23 cellular contexts compared by ENCODE assay signal in the genomic region with DNA sequence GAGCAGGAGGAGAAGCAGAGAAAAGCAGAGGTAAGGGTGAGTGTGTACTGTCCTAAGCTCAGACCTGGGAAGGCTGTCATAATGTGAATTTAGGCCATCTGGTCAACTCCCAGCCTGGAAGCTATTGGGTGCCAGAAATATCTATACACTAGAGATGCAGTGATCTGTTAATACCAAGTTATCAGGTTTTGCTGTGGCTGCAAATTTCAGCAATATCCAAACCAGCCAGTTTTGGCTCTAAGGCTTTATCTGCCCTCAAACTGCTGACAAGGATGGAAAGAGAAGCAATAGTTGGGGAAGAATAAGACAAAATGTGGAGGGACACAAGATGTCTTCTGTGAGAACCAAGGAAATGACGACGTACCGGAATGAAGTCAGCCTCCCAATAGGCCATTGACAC.
A peak's percentile ranks its signal among the peaks of the same experiment; 100 is the strongest.
DNase-seq lines count a peak whose midpoint lies in the region; ATAC-seq, FAIRE-seq and TF ChIP-seq lines count a peak whose summit lies in the region.
"Had no signal": no experiment of that assay in that cellular context is flagged by ENCODE, and none has a peak within 500 bp of the region (broad histone marks: within the 10 kb centered on the region; RNA-seq: fewer than 3 reads in every experiment).

No MANE protein-coding gene starts in this region.

- POLR2A ChIA-PET in Caco-2 (lab: Charles Lee) (no interaction called here), IMR-90 (lab: Charles Lee; ENCODE audit: unreplicated experiment) (no interaction called here)

- H3K4me3 ChIP-seq in Caco-2 (ENCODE audit: low read depth, low read length) (no peak overlapping the region), IMR-90 (ENCODE audit: insufficient read depth, low read depth, low read length) (no peak overlapping the region)

- H4K5ac ChIP-seq in IMR-90 (ENCODE audit: low read depth, low read length) = no peak overlapping the region

- H2AK9ac ChIP-seq in IMR-90 (replicated peaks; ENCODE audit: low read depth, low read length, poor library complexity) = no peak overlapping the region

- H2AK5ac ChIP-seq in IMR-90 (ENCODE audit: low read depth, low read length) = no peak overlapping the region

- H3K4ac ChIP-seq in IMR-90 (ENCODE audit: low read depth, low read length) = no peak overlapping the region

- intact Hi-C loops in Caco-2 (cut with micrococcal nuclease; ENCODE audit: unreplicated experiment) (no loop called here), IMR-90 (cut with micrococcal nuclease) (no loop called here)

- in situ Hi-C loops in IMR-90 (cut with MboI; ENCODE audit: low sequenced_read_pairs) = no loop called here

- no peak overlapping the region for H2AFZ ChIP-seq in IMR-90 (replicated peaks; ENCODE audit: low read length, poor library complexity)

- H2BK120ac ChIP-seq in IMR-90 (ENCODE audit: low read depth, low read length) = no peak overlapping the region

- H3K9ac ChIP-seq in IMR-90 (ENCODE audit: low read depth, low read length) = no peak overlapping the region

- dilution Hi-C loops in IMR-90 (cut with HindIII; ENCODE audit: low sequenced_read_pairs, unreplicated experiment) = no loop called here

- FAIRE-seq in GM12892 (lab: Jason Lieb, UNC) = no peak
- FAIRE-seq: A204.1, G401.6, GM12891, GM18507 had no signal

- H3K18ac ChIP-seq in IMR-90 (ENCODE audit: low read depth, low read length) = no peak overlapping the region

- DNase-seq in Caco-2 (no peak), IMR-90 (no peak), nephron progenitor cell (no peak), progenitor cell of endocrine pancreas (ENCODE audit: low spot score, unreplicated experiment) (no peak), erythroblast (lab: John Stamatoyannopoulos, UW) (no peak), GM12892 (ENCODE audit: insufficient read length) (no peak)
- DNase-seq: AML-193; CD4-positive, alpha-beta T cell; DND-41; EL; GOT3; H7; HFFc6; KG1 had no signal

- no peak for TF ChIP-seq POLR2A in IMR-90 (IDR thresholded peaks at IDR 0.05; ENCODE audit: low read depth, low read length)
- no peak for TF ChIP-seq POLR2A in erythroblast (IDR thresholded peaks at IDR 0.05; ENCODE audit: low read length)
- no peak for TF ChIP-seq POLR2A in GM12892 (IDR thresholded peaks at IDR 0.05; ENCODE audit: low read depth, low read length)

- H3K9me3 Mint-ChIP-seq in Caco-2 (ENCODE audit: unreplicated experiment) = no peaks in the 10 kb centered on the region
- H3K9me3 Mint-ChIP-seq in nephron progenitor cell = no peaks in the 10 kb centered on the region
- no peaks in the 10 kb centered on the region for H3K9me3 Mint-ChIP-seq in progenitor cell of endocrine pancreas (ENCODE audit: low read depth)
- H3K9me3 Mint-ChIP-seq: CD4-positive, alpha-beta T cell; HFFc6; IgD-negative memory B cell had no signal

- no peaks in the 10 kb centered on the region for H4K20me1 ChIP-seq in IMR-90 (ENCODE audit: insufficient read depth, low read length)

- H2BK15ac ChIP-seq in IMR-90 (ENCODE audit: low read depth, low read length) = no peak overlapping the region

- H3K27ac ChIP-seq in IMR-90 (ENCODE audit: insufficient read depth, low read length) = no peak overlapping the region
- H3K27ac ChIP-seq: C4-2B, HL-60 had no signal

- CTCF ChIA-PET in Caco-2 (lab: Charles Lee) (interaction anchor here (1.2 kb wide), 1 partner anchor 36 kb away, joined by 4 read pairs; no protein-coding TSS in a partner anchor), IMR-90 (lab: Yijun Ruan, JAX) (no interaction called here)

- H3K27me3 Mint-ChIP-seq in Caco-2 (ENCODE audit: insufficient read depth, unreplicated experiment) = no peaks in the 10 kb centered on the region
- no peaks in the 10 kb centered on the region for H3K27me3 Mint-ChIP-seq in nephron progenitor cell (ENCODE audit: low read depth, poor library complexity)
- H3K27me3 Mint-ChIP-seq in progenitor cell of endocrine pancreas = no peaks in the 10 kb centered on the region
- H3K27me3 Mint-ChIP-seq: CD4-positive, alpha-beta T cell; IgD-negative memory B cell had no signal

- H3K23ac ChIP-seq in IMR-90 (ENCODE audit: low read depth, low read length) = no peak overlapping the region

- WGBS in IMR-90 (ENCODE audit: extremely low coverage in 2 of 2, insufficient read length in 1 of 2), 2 experiments = 100% methylated on average over 3 of the region's 3 CpGs; no CpG with 5 or more reads in 1 of the 2 experiments

- H3K56ac ChIP-seq in IMR-90 (ENCODE audit: extremely low read depth, insufficient read depth, low read length) = no peak overlapping the region

- no peak overlapping the region for H4K91ac ChIP-seq in IMR-90 (ENCODE audit: insufficient read depth, low read depth, low read length)

- H3K14ac ChIP-seq in IMR-90 (replicated peaks; ENCODE audit: low read depth, low read length) = no peak overlapping the region

- BruUV-seq in Caco-2 (replicated peaks; lab: Mats Ljungman, UMichigan) (no TSS peak), IMR-90 (replicated peaks; lab: Mats Ljungman, UMichigan) (no TSS peak)

- H3K36me3 Mint-ChIP-seq in Caco-2 (ENCODE audit: insufficient read depth, unreplicated experiment) (peaks cover 54% of the 10 kb centered on the region), nephron progenitor cell (ENCODE audit: low read depth) (peaks cover 47% of the 10 kb centered on the region), progenitor cell of endocrine pancreas (ENCODE audit: insufficient read depth) (peaks cover 6% of the 10 kb centered on the region)

- no peak overlapping the region for H2BK20ac ChIP-seq in IMR-90 (ENCODE audit: low read depth, low read length)

- H3K9me1 ChIP-seq in IMR-90 (ENCODE audit: insufficient read depth, low read length) = no peaks in the 10 kb centered on the region

- no peaks in the 10 kb centered on the region for H3K9me3 ChIP-seq in Caco-2
- H3K9me3 ChIP-seq in IMR-90 (ENCODE audit: control insufficient read depth, insufficient read depth, low read length) = no peaks in the 10 kb centered on the region

- H3K27ac Mint-ChIP-seq in Caco-2 (ENCODE audit: unreplicated experiment) = peak overlapping the region; percentile 21
- H3K27ac Mint-ChIP-seq in nephron progenitor cell = peak overlapping the region; percentile 62
- peak overlapping the region; percentile 78 for H3K27ac Mint-ChIP-seq in progenitor cell of endocrine pancreas
- H3K27ac Mint-ChIP-seq: CD4-positive, alpha-beta T cell; HFFc6 had no signal

- H3K4me3 Mint-ChIP-seq in Caco-2 (ENCODE audit: unreplicated experiment) (no peak overlapping the region), nephron progenitor cell (no peak overlapping the region), progenitor cell of endocrine pancreas (ENCODE audit: low read depth) (no peak overlapping the region)
- H3K4me3 Mint-ChIP-seq: CD4-positive, alpha-beta T cell; HFFc6; IgD-negative memory B cell had no signal

- H3K4me2 ChIP-seq in IMR-90 (ENCODE audit: low read depth, low read length) = no peak overlapping the region

- peaks cover 7% of the 10 kb centered on the region for H3K36me3 ChIP-seq in Caco-2 (ENCODE audit: control insufficient read depth, insufficient read depth, low read length)
- no peaks in the 10 kb centered on the region for H3K36me3 ChIP-seq in IMR-90 (ENCODE audit: control insufficient read depth, insufficient read depth, low read length)

- ATAC-seq in IMR-90 (ENCODE audit: low read depth) (no peak), GM21619 (IDR thresholded peaks at IDR 0.05; ENCODE audit: unreplicated experiment) (no peak)
- ATAC-seq: HCT116 had no signal

- no peak overlapping the region for H2BK5ac ChIP-seq in IMR-90 (ENCODE audit: low read depth, low read length, poor library complexity, severe bottlenecking)

- H3K27me3 ChIP-seq in Caco-2 (replicated peaks; ENCODE audit: control insufficient read depth, insufficient read depth, low read length) (no peaks in the 10 kb centered on the region), IMR-90 (ENCODE audit: control insufficient read depth, insufficient read depth, low read length) (no peaks in the 10 kb centered on the region)

- H3K4me1 Mint-ChIP-seq in Caco-2 (ENCODE audit: low read depth, unreplicated experiment) (peaks cover 36% of the 10 kb centered on the region), nephron progenitor cell (peaks cover 33% of the 10 kb centered on the region), progenitor cell of endocrine pancreas (ENCODE audit: low read depth) (peaks cover 57% of the 10 kb centered on the region)

- peaks cover 66% of the 10 kb centered on the region for H3K4me1 ChIP-seq in Caco-2
- peaks cover 3% of the 10 kb centered on the region for H3K4me1 ChIP-seq in IMR-90 (ENCODE audit: control insufficient read depth, insufficient read depth, low read length)

- TF ChIP-seq CTCF in Caco-2 (IDR thresholded peaks at IDR 0.05; ENCODE audit: insufficient read depth in 1 of 2, low read depth in 1 of 2, low read length in 1 of 2, severe bottlenecking in 1 of 2, unreplicated experiment in 1 of 2) (no peak), IMR-90 (conservative IDR thresholded peaks at IDR 0.05; ENCODE audit: low read depth, low read length) (no peak), nephron progenitor cell (IDR thresholded peaks at IDR 0.05) (no peak), progenitor cell of endocrine pancreas (IDR thresholded peaks at IDR 0.05; ENCODE audit: unreplicated experiment) (no peak)

- no peak overlapping the region for H4K8ac ChIP-seq in IMR-90 (ENCODE audit: low read depth in 2 of 2, low read length in 2 of 2)

- TF ChIP-seq RAD21 in IMR-90 (IDR thresholded peaks at IDR 0.05; ENCODE audit: low read length) = no peak

- H3K79me1 ChIP-seq in IMR-90 (ENCODE audit: low read depth in 1 of 2, low read length in 2 of 2) = no peaks in the 10 kb centered on the region

TF ChIP-seq in IMR-90, 13 proteins besides CTCF, POLR2A, EP300 and RAD21:
- TF ChIP-seq, protein P1, sequence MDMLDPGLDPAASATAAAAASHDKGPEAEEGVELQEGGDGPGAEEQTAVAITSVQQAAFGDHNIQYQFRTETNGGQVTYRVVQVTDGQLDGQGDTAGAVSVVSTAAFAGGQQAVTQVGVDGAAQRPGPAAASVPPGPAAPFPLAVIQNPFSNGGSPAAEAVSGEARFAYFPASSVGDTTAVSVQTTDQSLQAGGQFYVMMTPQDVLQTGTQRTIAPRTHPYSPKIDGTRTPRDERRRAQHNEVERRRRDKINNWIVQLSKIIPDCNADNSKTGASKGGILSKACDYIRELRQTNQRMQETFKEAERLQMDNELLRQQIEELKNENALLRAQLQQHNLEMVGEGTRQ (IDR thresholded peaks at IDR 0.05; ENCODE audit: low read depth, low read length) = no peak
- TF ChIP-seq MAFK (IDR thresholded peaks at IDR 0.05; ENCODE audit: low read depth, low read length) = peak; percentile 13; the same call in 1 of the 2 replicates

Comparison
In these comparisons a context has a peak if more than half of its experiments do, and no peak if none do; other contexts are left out.
1. H3K27ac Mint-ChIP-seq: peak in every context shown above with its lines; median percentile 78 in progenitor cell of endocrine pancreas; 62 in nephron progenitor cell; 21 in Caco-2.